8 cellular contexts compared by ENCODE assay signal in genomic region chr10:101061814-101062230, GRCh38. TPM values are rescaled to one million over a fixed set of nuclear protein-coding genes. Genes with fewer than 3 reads are reported as not detected.
A peak's percentile ranks its signal among the peaks of the same experiment; 100 is the strongest.
DNase-seq lines count a peak whose midpoint lies in the region; ATAC-seq and TF ChIP-seq lines count a peak whose summit lies in the region.

Gene KAZALD1, plus strand, starts transcription at chr10:101061989. Its CDS starts 604 bp downstream, at chr10:101062593.

- H3K4me1 ChIP-seq in KMS-11 (ENCODE audit: low read depth, poor library complexity, severe bottlenecking) = peaks cover 55% of the 10 kb centered on the region

- H3K36me3 Mint-ChIP-seq in naive B cell = no peaks in the 10 kb centered on the region

- no peak for DNase-seq in AG10803 (ENCODE audit: low read depth)
- DNase-seq in coronary artery (ENCODE audit: low spot score) = no peak
- no peak for DNase-seq in naive B cell
- DNase-seq in activated gamma-delta T cell (lab: John Stamatoyannopoulos, UW) = no peak
- DNase-seq in effector CD4-positive, alpha-beta T cell = no peak
- DNase-seq in NCI-H2171 (lab: John Stamatoyannopoulos, UW) = no peak
- no peak for DNase-seq in stimulated activated CD4-positive, alpha-beta T cell treated with anti-CD3 and anti-CD28 coated beads, Interleukin-4, amount 100 ng/mL, for 4 hours

- no peak for TF ChIP-seq CTCF in AG10803 (conservative IDR thresholded peaks at IDR 0.05; ENCODE audit: low read length)
- TF ChIP-seq CTCF in KMS-11 (conservative IDR thresholded peaks at IDR 0.05; ENCODE audit: low read depth, low read length) = no peak
- TF ChIP-seq CTCF in coronary artery (IDR thresholded peaks at IDR 0.05) = no peak

- H3K27me3 Mint-ChIP-seq in naive B cell = peaks cover 11 to 32% (median 20%) of the 10 kb centered on the region in 3 donors

- H3K4me3 ChIP-seq in AG10803 (ENCODE audit: low read length) = peak within 1 kb of the TSS; percentile 100
- H3K4me3 ChIP-seq in KMS-11 (IDR thresholded peaks at IDR 0.05; ENCODE audit: insufficient read depth, low read depth, low read length) = peak within 1 kb of the TSS; percentile 11
- H3K4me3 ChIP-seq in coronary artery = peak within 1 kb of the TSS; percentile 83

- H3K4me3 Mint-ChIP-seq in naive B cell = peak within 1 kb of the TSS; percentile 91 to 99 (median 96)

- H3K4me2 ChIP-seq in KMS-11 = peak within 1 kb of the TSS; percentile 94

- peak within 1 kb of the TSS; percentile 95 for H3K27ac ChIP-seq in KMS-11
- peak within 1 kb of the TSS; percentile 97 to 99 for H3K27ac ChIP-seq in coronary artery

- H2AFZ ChIP-seq in KMS-11 (ENCODE audit: low read depth) = peak within 1 kb of the TSS; percentile 76

- H3K9ac ChIP-seq in KMS-11 = peak within 1 kb of the TSS; percentile 76

- peak within 1 kb of the TSS; percentile 88 to 98 (median 92) for H3K27ac Mint-ChIP-seq in naive B cell

- H3K36me3 ChIP-seq in KMS-11 (ENCODE audit: insufficient read depth) = no peaks in the 10 kb centered on the region

- H3K27me3 ChIP-seq in KMS-11 (ENCODE audit: insufficient read depth, low read depth) = no peaks in the 10 kb centered on the region

- H3K79me2 ChIP-seq in KMS-11 (ENCODE audit: insufficient read depth, low read depth) = peaks cover 27% of the 10 kb centered on the region

- H3K4me1 Mint-ChIP-seq in naive B cell = peaks cover 39 to 50% (median 47%) of the 10 kb centered on the region in 3 donors

- H4K20me1 ChIP-seq in KMS-11 (ENCODE audit: insufficient read depth) = 0 out of 2 replicates have a peak, but pooled peaks cover 3% of the 10 kb centered on the region

- ATAC-seq in naive B cell (ENCODE audit: low read depth in 2 of 2) = no peak

- H3K9me3 Mint-ChIP-seq in naive B cell = no peaks in the 10 kb centered on the region

RNA-seq across cellular contexts. Expression of gene KAZALD1, which starts in this region (rescaled TPM):
- polyA plus RNA-seq in naive B cell (ENCODE audit: low read depth in 6 of 6) = not detected

Comparison
In these comparisons a context has a peak if more than half of its experiments do, and no peak if none do; other contexts are left out.
1. H3K4me3 ChIP-seq: peak in every context shown above with its lines; median percentile 100 in AG10803; 83 in coronary artery; 11 in KMS-11.